Comparison of ENCODE assay signal across 8 cellular contexts in the genomic region with DNA sequence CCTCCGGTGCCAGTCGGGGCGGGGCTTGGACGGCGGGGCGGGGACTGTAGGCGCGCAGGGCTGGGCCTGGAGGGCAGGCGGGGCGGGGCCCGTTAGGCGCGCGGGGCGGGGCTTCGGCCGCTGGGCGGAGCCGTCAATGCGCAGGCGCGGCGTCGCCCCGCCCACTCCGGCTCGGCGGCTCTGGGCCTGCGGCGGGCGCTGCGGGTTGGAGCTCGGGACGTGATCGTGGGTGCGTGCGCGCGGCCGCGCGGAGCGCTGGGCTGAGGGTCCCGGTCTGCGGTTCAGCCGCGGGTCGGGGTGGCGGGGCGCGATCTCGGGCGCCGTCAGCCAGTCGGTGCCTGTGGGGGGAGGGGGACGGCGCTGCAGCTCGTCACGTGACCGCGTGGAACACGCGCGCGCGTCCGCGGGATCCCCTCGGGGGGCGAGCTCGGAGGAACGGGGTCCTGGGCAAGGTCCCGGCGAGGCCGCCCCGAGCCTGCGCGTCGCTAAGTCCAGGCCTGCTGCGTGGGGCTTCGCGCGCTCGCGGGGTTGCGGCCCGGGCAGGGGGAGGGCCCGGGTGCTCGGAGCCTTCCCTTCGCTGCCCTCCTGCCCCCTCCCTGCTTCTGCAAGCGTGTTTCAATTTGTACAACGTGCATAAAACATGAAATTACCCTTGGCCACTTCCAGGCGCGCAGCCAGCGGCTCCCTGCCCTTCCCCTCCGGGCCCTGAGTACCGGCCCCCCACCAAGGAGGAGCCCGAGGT. TPM values are rescaled to one million over a fixed set of nuclear protein-coding genes. Genes with fewer than 3 reads are reported as not detected.
DNase-seq lines count a peak whose midpoint lies in the region; ATAC-seq and TF ChIP-seq lines count a peak whose summit lies in the region.

Gene D2HGDH (plus strand): TSS at position 164 of the 742 bp plus-strand sequence. CDS start 595 bp downstream, outside the sequence.

- H3K27me3 Mint-ChIP-seq in T-helper 2 cell treated with Interferon-gamma antibody and Interleukin-4, amounts not matched to agents 5 μg/mL and 100 μg/mL, for 36 hours (ENCODE audit: low read depth), result no peaks in the 10 kb centered on the region

- H3K9me3 ChIP-seq in right cardiac atrium (ENCODE audit: control insufficient read depth, low read length) (no peaks in the 10 kb centered on the region), uterus (no peaks in the 10 kb centered on the region)

- H3K9me3 Mint-ChIP-seq in T-helper 2 cell treated with Interferon-gamma antibody and Interleukin-4, amounts not matched to agents 5 μg/mL and 100 μg/mL, for 36 hours, result no peaks in the 10 kb centered on the region

- peaks cover 3% of the 10 kb centered on the region for H3K36me3 Mint-ChIP-seq in T-helper 2 cell treated with Interferon-gamma antibody and Interleukin-4, amounts not matched to agents 5 μg/mL and 100 μg/mL, for 36 hours (ENCODE audit: low read depth)

- peak; percentile 73 to 81 for DNase-seq in NCI-H1930 (lab: John Stamatoyannopoulos, UW)
- DNase-seq in T-helper 2 cell treated with Interferon-gamma antibody and Interleukin-4, amounts not matched to agents 5 μg/mL and 100 μg/mL, for 36 hours (ENCODE audit: low spot score), result peak; percentile 89
- DNase-seq in anterior cingulate cortex (lab: John Stamatoyannopoulos, UW), result peak; percentile 36 to 95 (median 88)
- peak; percentile 96 to 99 (median 98) for DNase-seq in right cardiac atrium
- peak; percentile 94 to 95 for DNase-seq in uterus

- H3K27me3 ChIP-seq in right cardiac atrium (ENCODE audit: control insufficient read depth, insufficient read depth), result no peaks in the 10 kb centered on the region
- no peaks in the 10 kb centered on the region for H3K27me3 ChIP-seq in rectal smooth muscle tissue (ENCODE audit: control insufficient read depth, insufficient read depth, low read length)
- no peaks in the 10 kb centered on the region for H3K27me3 ChIP-seq in uterus

- no peaks in the 10 kb centered on the region for H3K4me1 ChIP-seq in right cardiac atrium (ENCODE audit: control insufficient read depth, insufficient read depth, low read length)
- H3K4me1 ChIP-seq in rectal smooth muscle tissue (ENCODE audit: control insufficient read depth, insufficient read depth, low read length), result no peaks in the 10 kb centered on the region
- no peaks in the 10 kb centered on the region for H3K4me1 ChIP-seq in uterus

- ATAC-seq in GM18498 (IDR thresholded peaks at IDR 0.05; ENCODE audit: unreplicated experiment) (peak; percentile 88), HG02885 (IDR thresholded peaks at IDR 0.05; ENCODE audit: poor library complexity, unreplicated experiment) (peak; percentile 78), right cardiac atrium (peak; percentile 91 to 95)

- no peaks in the 10 kb centered on the region for H3K36me3 ChIP-seq in rectal smooth muscle tissue (ENCODE audit: control insufficient read depth, insufficient read depth, low read length)
- H3K36me3 ChIP-seq in uterus, result no peaks in the 10 kb centered on the region

- peak within 1 kb of the TSS; percentile 77 for H3K4me3 Mint-ChIP-seq in T-helper 2 cell treated with Interferon-gamma antibody and Interleukin-4, amounts not matched to agents 5 μg/mL and 100 μg/mL, for 36 hours

- H3K4me3 ChIP-seq in right cardiac atrium (ENCODE audit: low read length), result peak within 1 kb of the TSS; percentile 74
- H3K4me3 ChIP-seq in rectal smooth muscle tissue (ENCODE audit: low read length), result peak within 1 kb of the TSS; percentile 70
- peak within 1 kb of the TSS; percentile 58 to 93 for H3K4me3 ChIP-seq in uterus

- intact Hi-C loops in right cardiac atrium (cut with DNase I) (loop anchor here in 3 of 4 donors (10.0 kb wide), 1 partner anchor 140 kb away; no protein-coding TSS in a partner anchor), uterus (cut with DNase I; ENCODE audit: low total_unique reads) (no loop called here)

- H3K9ac ChIP-seq in rectal smooth muscle tissue (ENCODE audit: low read length), result peak within 1 kb of the TSS; percentile 51

- peak in 1 of 4 experiments; percentile 16 for TF ChIP-seq CTCF in uterus (IDR thresholded peaks at IDR 0.05)

- peak within 1 kb of the TSS; percentile 57 for H3K27ac Mint-ChIP-seq in T-helper 2 cell treated with Interferon-gamma antibody and Interleukin-4, amounts not matched to agents 5 μg/mL and 100 μg/mL, for 36 hours

- WGBS in right cardiac atrium, result under 1% methylated on average over 98 of the region's 98 CpGs

- TF ChIP-seq POLR2A in uterus (IDR thresholded peaks at IDR 0.05), result peak; percentile 60 to 94

- H3K4me1 Mint-ChIP-seq in T-helper 2 cell treated with Interferon-gamma antibody and Interleukin-4, amounts not matched to agents 5 μg/mL and 100 μg/mL, for 36 hours (ENCODE audit: low read depth), result peaks cover 31% of the 10 kb centered on the region

- H3K27ac ChIP-seq in right cardiac atrium (ENCODE audit: low read length) (peak within 1 kb of the TSS; percentile 75), rectal smooth muscle tissue (ENCODE audit: low read depth, low read length) (peak within 1 kb of the TSS; percentile 86), uterus (peak within 1 kb of the TSS; percentile 75 to 93)

RNA-seq across cellular contexts. Expression of gene D2HGDH, which starts in this region (rescaled TPM):
- total RNA-seq in right cardiac atrium (10 to 100 TPM; 16.1 to 22.3 (median 18.3) TPM), uterus (10 to 100 TPM in 2 of 4 donors, 1 to 10 TPM in 2; 5.3 to 54.4 (median 13.7) TPM)
- 16.0 TPM for polyA plus RNA-seq in right cardiac atrium

Comparison
In these comparisons a context has a peak if more than half of its experiments do, and no peak if none do; other contexts are left out.
1. Peak in every context shown above with its lines: DNase-seq, ATAC-seq, H3K4me3 ChIP-seq and H3K27ac ChIP-seq.